Comparison of ENCODE assay signal across 16 cellular contexts in genomic region chr14:70995671-70996070, GRCh38.
DNase-seq lines count a peak whose midpoint lies in the region; ATAC-seq and TF ChIP-seq lines count a peak whose summit lies in the region.
"Had no signal": no experiment of that assay in that cellular context is flagged by ENCODE, and none has a peak within 500 bp of the region (broad histone marks: within the 10 kb centered on the region; RNA-seq: fewer than 3 reads in every experiment).

No MANE protein-coding gene starts in this region.

- no peaks in the 10 kb centered on the region for H3K9me3 ChIP-seq in testis
- H3K9me3 ChIP-seq: HAP-1, sigmoid colon had no signal

- H3K27me3 Mint-ChIP-seq in WTC11 (ENCODE audit: low read depth): no peaks in the 10 kb centered on the region
- no peaks in the 10 kb centered on the region for H3K27me3 Mint-ChIP-seq in activated CD4-positive, alpha-beta T cell treated with anti-CD3 and anti-CD28 coated beads, Interleukin-2, amount 10 ng/mL, durations not matched to agents 24 days and 14 days

- no peak overlapping the region for H3K4me3 Mint-ChIP-seq in WTC11
- H3K4me3 Mint-ChIP-seq in activated CD4-positive, alpha-beta T cell treated with anti-CD3 and anti-CD28 coated beads, Interleukin-2, amount 10 ng/mL, durations not matched to agents 24 days and 14 days: no peak overlapping the region

- CTCF ChIA-PET in WTC11 (lab: Charles Lee): no interaction called here

- H3K36me3 Mint-ChIP-seq in WTC11: no peaks in the 10 kb centered on the region
- peaks cover 15% of the 10 kb centered on the region for H3K36me3 Mint-ChIP-seq in activated CD4-positive, alpha-beta T cell treated with anti-CD3 and anti-CD28 coated beads, Interleukin-2, amount 10 ng/mL, durations not matched to agents 24 days and 14 days (ENCODE audit: low read depth)

- no peaks in the 10 kb centered on the region for H3K36me3 ChIP-seq in testis (ENCODE audit: low read depth, missing control alignments)
- H3K36me3 ChIP-seq: HAP-1 had no signal

- H3K27ac ChIP-seq in testis: no peak overlapping the region
- H3K27ac ChIP-seq: HL-60, sigmoid colon had no signal

- ATAC-seq in WTC11: peak; percentile 91
- ATAC-seq in left colon: peak; percentile 88
- ATAC-seq: SK-N-SH treated with all-trans-retinoic acid at 6 μM for 48 hours had no signal

- H3K27me3 ChIP-seq in testis: no peaks in the 10 kb centered on the region
- H3K27me3 ChIP-seq: sigmoid colon had no signal

- 90 to 93% methylated on average over 3 of the region's 3 CpGs for WGBS in testis, 2 donors

- TF ChIP-seq CTCF in WTC11 (IDR thresholded peaks at IDR 0.05): no peak
- TF ChIP-seq CTCF in testis (IDR thresholded peaks at IDR 0.05): no peak

- no peak for TF ChIP-seq POLR2A in testis (IDR thresholded peaks at IDR 0.05)

- H3K4me3 ChIP-seq in testis: no peak overlapping the region
- H3K4me3 ChIP-seq: HAP-1, lung, sigmoid colon had no signal

- no peaks in the 10 kb centered on the region for H3K4me1 ChIP-seq in testis
- H3K4me1 ChIP-seq: sigmoid colon had no signal

- H3K9me3 Mint-ChIP-seq in WTC11: 0 out of 2 replicates have a peak, but pooled peaks cover 5% of the 10 kb centered on the region
- H3K9me3 Mint-ChIP-seq in activated CD4-positive, alpha-beta T cell treated with anti-CD3 and anti-CD28 coated beads, Interleukin-2, amount 10 ng/mL, durations not matched to agents 24 days and 14 days: no peaks in the 10 kb centered on the region

- H3K27ac Mint-ChIP-seq in WTC11: no peak overlapping the region
- no peak overlapping the region for H3K27ac Mint-ChIP-seq in activated CD4-positive, alpha-beta T cell treated with anti-CD3 and anti-CD28 coated beads, Interleukin-2, amount 10 ng/mL, durations not matched to agents 24 days and 14 days

- peak; percentile 14 for DNase-seq in EL
- DNase-seq in HuH-7 (ENCODE audit: low spot score): peak; percentile 35
- peak; percentile 33 for DNase-seq in WTC11 (ENCODE audit: low spot score)
- DNase-seq in left colon: peak; percentile 35 to 38
- DNase-seq in testis: no peak
- DNase-seq in activated CD4-positive, alpha-beta T cell treated with anti-CD3 and anti-CD28 coated beads, Interleukin-2, amount 10 ng/mL, durations not matched to agents 24 days and 14 days: no peak
- DNase-seq in nucleus accumbens (lab: John Stamatoyannopoulos, UW): no peak
- DNase-seq: amniotic stem cell; cortex of kidney; NCI-H2171; sigmoid colon; stimulated activated naive CD4-positive, alpha-beta T cell had no signal

- H3K4me1 Mint-ChIP-seq in WTC11: peaks cover 8% of the 10 kb centered on the region; the same call in 1 of the 2 replicates
- H3K4me1 Mint-ChIP-seq in activated CD4-positive, alpha-beta T cell treated with anti-CD3 and anti-CD28 coated beads, Interleukin-2, amount 10 ng/mL, durations not matched to agents 24 days and 14 days: peaks cover 19% of the 10 kb centered on the region

- intact Hi-C loops in left colon (cut with DNase I, micrococcal nuclease): no loop called here
- intact Hi-C loops in testis (cut with DNase I; ENCODE audit: low total_unique reads): no loop called here
- intact Hi-C loops in activated CD4-positive, alpha-beta T cell treated with anti-CD3 and anti-CD28 coated beads, Interleukin-2, amount 10 ng/mL, durations not matched to agents 24 days and 14 days (cut with micrococcal nuclease): no loop called here

- POLR2A ChIA-PET in WTC11 (lab: Charles Lee): no interaction called here

TF ChIP-seq in WTC11, 78 proteins besides CTCF, POLR2A, EP300 and RAD21:
- TF ChIP-seq FOXK1 (CRISPR knock-in tag; IDR thresholded peaks at IDR 0.05): no peak
- TF ChIP-seq USF1 (CRISPR knock-in tag; IDR thresholded peaks at IDR 0.05): peak; percentile 37; the same call in 1 of the 2 replicates
- no peak for TF ChIP-seq ATF3 (CRISPR knock-in tag; conservative IDR thresholded peaks at IDR 0.05)
- peak; percentile 76 for TF ChIP-seq USF2 (CRISPR knock-in tag; IDR thresholded peaks at IDR 0.05)
- no peak for TF ChIP-seq ZNF138 (CRISPR knock-in tag; conservative IDR thresholded peaks at IDR 0.05)

Comparison
In these comparisons a context has a peak if more than half of its experiments do, and no peak if none do; other contexts are left out.
1. DNase-seq: peak in EL (single experiment), HuH-7 (single experiment), WTC11 (single experiment) and left colon (2 of 2); none in testis (single experiment), activated CD4-positive, alpha-beta T cell treated with anti-CD3 and anti-CD28 coated beads, Interleukin-2, amount 10 ng/mL, durations not matched to agents 24 days and 14 days (single experiment) and nucleus accumbens (0 of 56).